Comparison of ENCODE assay signal across 1 cellular context in the genomic region with DNA sequence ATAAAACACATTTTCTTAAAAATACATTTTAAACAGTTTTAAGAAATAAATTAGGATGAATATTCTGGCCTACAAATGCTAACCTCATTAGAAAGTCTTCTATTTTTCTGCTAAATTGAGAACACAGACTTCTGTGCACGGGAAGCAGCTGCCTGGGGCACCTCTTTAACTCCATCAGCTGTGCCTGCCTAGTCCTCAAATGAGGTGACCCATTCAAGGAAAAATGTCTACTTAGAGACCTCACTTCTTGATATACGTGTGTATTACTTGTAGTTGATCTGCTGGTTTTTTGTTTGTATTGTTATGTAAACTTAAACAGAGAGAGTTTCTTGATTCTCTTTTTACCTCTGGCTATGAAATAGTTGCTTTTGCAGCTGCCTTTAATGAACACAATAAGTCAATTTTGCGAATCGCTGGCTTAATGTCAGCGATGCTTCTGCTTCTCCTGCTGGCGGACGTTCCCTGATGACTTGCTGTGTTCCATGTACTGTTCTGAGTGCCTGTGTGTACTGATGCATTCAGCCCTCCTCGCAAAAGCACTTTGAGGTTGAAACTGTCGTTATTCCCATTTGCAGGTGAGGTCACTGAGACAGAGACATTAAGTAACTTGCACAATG.
TF ChIP-seq lines count a peak whose summit lies in the region.

No MANE protein-coding gene starts in this region.

TF ChIP-seq in SK-N-SH, 30 proteins besides CTCF, POLR2A, EP300 and RAD21 (continued from another document):
- TF ChIP-seq, protein P1, sequence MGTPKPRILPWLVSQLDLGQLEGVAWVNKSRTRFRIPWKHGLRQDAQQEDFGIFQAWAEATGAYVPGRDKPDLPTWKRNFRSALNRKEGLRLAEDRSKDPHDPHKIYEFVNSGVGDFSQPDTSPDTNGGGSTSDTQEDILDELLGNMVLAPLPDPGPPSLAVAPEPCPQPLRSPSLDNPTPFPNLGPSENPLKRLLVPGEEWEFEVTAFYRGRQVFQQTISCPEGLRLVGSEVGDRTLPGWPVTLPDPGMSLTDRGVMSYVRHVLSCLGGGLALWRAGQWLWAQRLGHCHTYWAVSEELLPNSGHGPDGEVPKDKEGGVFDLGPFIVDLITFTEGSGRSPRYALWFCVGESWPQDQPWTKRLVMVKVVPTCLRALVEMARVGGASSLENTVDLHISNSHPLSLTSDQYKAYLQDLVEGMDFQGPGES (IDR thresholded peaks at IDR 0.05; ENCODE audit: low read depth, low read length): no peak
- TF ChIP-seq, protein P2, sequence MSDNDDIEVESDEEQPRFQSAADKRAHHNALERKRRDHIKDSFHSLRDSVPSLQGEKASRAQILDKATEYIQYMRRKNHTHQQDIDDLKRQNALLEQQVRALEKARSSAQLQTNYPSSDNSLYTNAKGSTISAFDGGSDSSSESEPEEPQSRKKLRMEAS (IDR thresholded peaks at IDR 0.05; ENCODE audit: low read depth): no peak
